In genomic region chr1:157043685-157044084, GRCh38 we compare ENCODE assay signal across 1 cellular context.
TF ChIP-seq lines count a peak whose summit lies in the region.

No MANE protein-coding gene starts in this region.

TF ChIP-seq in IMR-90, 13 proteins besides CTCF, POLR2A, EP300 and RAD21:
- TF ChIP-seq, protein P1, sequence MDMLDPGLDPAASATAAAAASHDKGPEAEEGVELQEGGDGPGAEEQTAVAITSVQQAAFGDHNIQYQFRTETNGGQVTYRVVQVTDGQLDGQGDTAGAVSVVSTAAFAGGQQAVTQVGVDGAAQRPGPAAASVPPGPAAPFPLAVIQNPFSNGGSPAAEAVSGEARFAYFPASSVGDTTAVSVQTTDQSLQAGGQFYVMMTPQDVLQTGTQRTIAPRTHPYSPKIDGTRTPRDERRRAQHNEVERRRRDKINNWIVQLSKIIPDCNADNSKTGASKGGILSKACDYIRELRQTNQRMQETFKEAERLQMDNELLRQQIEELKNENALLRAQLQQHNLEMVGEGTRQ (IDR thresholded peaks at IDR 0.05; ENCODE audit: low read depth, low read length) = no peak
- TF ChIP-seq SMC3 (IDR thresholded peaks at IDR 0.05; ENCODE audit: low read depth, low read length) (no peak), RFX5 (IDR thresholded peaks at IDR 0.05; ENCODE audit: low read depth, low read length) (no peak), RCOR1 (IDR thresholded peaks at IDR 0.05; ENCODE audit: insufficient replicate concordance, low read length) (no peak), FOS (IDR thresholded peaks at IDR 0.05; ENCODE audit: low read depth, low read length) (no peak), CHD1 (IDR thresholded peaks at IDR 0.05; ENCODE audit: low read depth, low read length) (no peak), CEBPB (IDR thresholded peaks at IDR 0.05; ENCODE audit: low read depth, low read length) (no peak), MXI1 (IDR thresholded peaks at IDR 0.05; ENCODE audit: borderline replicate concordance, low read depth, low read length) (no peak), MAZ (IDR thresholded peaks at IDR 0.05; ENCODE audit: borderline replicate concordance, low read depth, low read length) (no peak), NFE2L2 (IDR thresholded peaks at IDR 0.05; ENCODE audit: low read depth, low read length) (no peak), BHLHE40 (IDR thresholded peaks at IDR 0.05; ENCODE audit: low read depth, low read length) (no peak), MAFK (IDR thresholded peaks at IDR 0.05; ENCODE audit: low read depth, low read length) (no peak)
- TF ChIP-seq, protein P2, sequence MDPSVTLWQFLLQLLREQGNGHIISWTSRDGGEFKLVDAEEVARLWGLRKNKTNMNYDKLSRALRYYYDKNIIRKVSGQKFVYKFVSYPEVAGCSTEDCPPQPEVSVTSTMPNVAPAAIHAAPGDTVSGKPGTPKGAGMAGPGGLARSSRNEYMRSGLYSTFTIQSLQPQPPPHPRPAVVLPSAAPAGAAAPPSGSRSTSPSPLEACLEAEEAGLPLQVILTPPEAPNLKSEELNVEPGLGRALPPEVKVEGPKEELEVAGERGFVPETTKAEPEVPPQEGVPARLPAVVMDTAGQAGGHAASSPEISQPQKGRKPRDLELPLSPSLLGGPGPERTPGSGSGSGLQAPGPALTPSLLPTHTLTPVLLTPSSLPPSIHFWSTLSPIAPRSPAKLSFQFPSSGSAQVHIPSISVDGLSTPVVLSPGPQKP (IDR thresholded peaks at IDR 0.05; ENCODE audit: borderline replicate concordance, low read depth, low read length) = no peak
